ENCODE assay signal across 21 cellular contexts in the genomic region with DNA sequence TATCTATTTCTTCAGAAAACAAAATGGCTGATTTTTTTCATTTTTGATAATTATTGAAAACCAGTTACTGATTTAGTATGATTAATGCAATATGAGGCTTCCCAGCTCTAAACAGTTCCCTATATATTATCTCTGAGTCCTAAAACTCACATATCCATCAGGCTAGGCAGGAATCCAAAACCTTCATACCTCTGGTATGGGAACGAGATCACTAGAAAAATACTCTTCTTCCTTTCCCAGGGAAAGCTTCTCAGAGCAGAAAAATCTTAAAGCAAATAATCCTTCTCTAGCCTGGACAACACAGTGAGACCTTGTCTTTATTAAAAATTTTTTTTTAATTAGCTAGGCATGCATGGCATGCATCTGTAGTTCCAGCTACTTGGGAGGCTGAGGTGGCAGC.
"Had no signal": no experiment of that assay in that cellular context is flagged by ENCODE, and none has a peak within 500 bp of the region (broad histone marks: within the 10 kb centered on the region; RNA-seq: fewer than 3 reads in every experiment).

No MANE protein-coding gene starts in this region.

- H3K27me3 ChIP-seq: hepatocyte, tibial nerve had no signal

- ATAC-seq: activated T-cell treated with anti-CD3 and anti-CD28 coated beads, Interleukin-2, amount 50 U/mL, for 4 hours; activated T-helper 17 cell treated with anti-CD3 and anti-CD28 coated beads, Interleukin-2, amount 50 U/mL, for 72 hours; esophagus mucosa; left colon; naive thymus-derived CD8-positive, alpha-beta T cell; right cardiac atrium had no signal

- DNase-seq: activated CD4-positive, alpha-beta T cell treated with anti-CD3 and anti-CD28 coated beads for 4 hours; activated CD4-positive, alpha-beta T cell treated with anti-CD3 and anti-CD28 coated beads, Interleukin-2, amount 50 U/mL, for 48 hours; activated CD8-positive, alpha-beta memory T cell treated with anti-CD3 and anti-CD28 coated beads, Interleukin-2, amount 50 U/mL, for 4 hours; activated T-cell treated with anti-CD3 and anti-CD28 coated beads, Interleukin-2, amount 50 U/mL, for 4 hours; aorta; caudate nucleus; endodermal cell; kidney; left colon; mesenchymal stem cell; naive thymus-derived CD8-positive, alpha-beta T cell; posterior cingulate gyrus; right cardiac atrium; stimulated activated CD4-positive, alpha-beta T cell treated with anti-CD3 and anti-CD28 coated beads, Interleukin-15, amount 100 ng/mL, for 24 hours; stimulated activated CD4-positive, alpha-beta T cell treated with anti-CD3 and anti-CD28 coated beads, Interleukin-2, amount 100 ng/mL, for 24 hours; stimulated activated naive CD4-positive, alpha-beta T cell; T-helper 1 cell had no signal

- H3K27ac ChIP-seq: hepatocyte, tibial nerve had no signal

- H3K4me3 ChIP-seq: hepatocyte, tibial nerve had no signal
